Comparison of ENCODE assay signal across 15 cellular contexts in the genomic region with DNA sequence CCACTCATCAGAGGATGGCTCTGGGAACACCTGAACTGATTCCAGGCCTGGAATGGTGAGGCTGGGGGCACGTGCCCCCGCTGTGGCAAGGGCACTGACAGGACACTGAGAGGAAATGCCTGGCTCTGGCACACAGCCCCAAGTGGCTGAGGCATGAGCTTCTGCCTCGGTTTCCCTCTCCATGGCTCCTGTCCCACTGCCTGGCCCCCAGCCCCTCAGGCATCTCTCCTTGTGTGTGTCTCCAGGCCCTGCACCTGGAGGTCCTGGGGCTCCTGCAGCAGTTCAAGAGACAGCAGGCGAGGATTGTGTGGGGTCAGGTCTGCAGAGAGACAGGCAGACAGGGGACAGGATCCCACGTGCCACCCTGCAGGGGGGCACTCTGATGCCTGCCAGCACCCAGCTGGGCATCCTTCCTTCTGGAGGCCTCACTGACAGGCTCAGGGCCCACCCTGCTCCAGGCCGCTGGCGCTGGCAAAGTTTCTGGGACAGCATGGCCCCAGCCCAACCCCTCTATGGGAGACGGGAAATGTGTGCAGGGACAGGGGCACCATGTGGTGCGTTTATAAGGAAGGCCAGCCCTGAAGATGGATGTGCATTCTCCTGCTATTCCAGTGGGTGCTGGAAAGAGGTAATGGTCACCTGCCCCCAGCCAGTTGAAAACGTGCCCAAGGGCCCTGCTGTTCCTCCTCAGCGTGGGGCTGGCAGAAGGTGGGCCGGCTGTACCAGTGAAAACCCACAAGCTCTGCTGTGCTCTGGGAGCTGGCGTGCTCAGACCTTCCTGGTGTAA.
"Had no signal": no experiment of that assay in that cellular context is flagged by ENCODE, and none has a peak within 500 bp of the region (broad histone marks: within the 10 kb centered on the region; RNA-seq: fewer than 3 reads in every experiment).

No MANE protein-coding gene starts in this region.

- H3K27ac ChIP-seq: adrenal gland, body of pancreas, transverse colon, VCaP had no signal

- H3K4me1 Mint-ChIP-seq: activated CD4-positive, alpha-beta T cell treated with anti-CD3 and anti-CD28 coated beads for 36 hours; stimulated activated effector memory CD8-positive, alpha-beta T cell treated with anti-CD3 and anti-CD28 coated beads, Interleukin-12 subunit alpha, Interleukin-12 subunit beta, amount 100 ng/mL, for 72 hours; T-cell had no signal

- H3K27me3 ChIP-seq: body of pancreas, transverse colon had no signal

- H3K4me3 ChIP-seq: adrenal gland, body of pancreas, smooth muscle cell, transverse colon had no signal

- H3K4me3 Mint-ChIP-seq: activated CD4-positive, alpha-beta T cell treated with anti-CD3 and anti-CD28 coated beads for 36 hours; activated CD8-positive, alpha-beta T cell treated with anti-CD3 and anti-CD28 coated beads for 36 hours; activated naive CD4-positive, alpha-beta T cell treated with anti-CD3 and anti-CD28 coated beads for 36 hours; activated T-helper 1 cell treated with anti-CD3 and anti-CD28 coated beads, Interleukin-12 subunit alpha, Interleukin-12 subunit beta, Interleukin-2, Interleukin-4 antibody, amounts not matched to agents 30 ng/mL and 10 ng/mL and 1 ng/mL, durations not matched to agents 14 hours and 24 hours and 36 hours; neural crest cell; stimulated activated effector memory CD8-positive, alpha-beta T cell treated with anti-CD3 and anti-CD28 coated beads, Interleukin-12 subunit alpha, Interleukin-12 subunit beta, amount 100 ng/mL, for 72 hours; T-cell had no signal

- H3K36me3 Mint-ChIP-seq: stimulated activated effector memory CD8-positive, alpha-beta T cell treated with anti-CD3 and anti-CD28 coated beads, Interleukin-12 subunit alpha, Interleukin-12 subunit beta, amount 100 ng/mL, for 72 hours; T-cell had no signal

- H3K4me2 ChIP-seq: smooth muscle cell had no signal

- DNase-seq: activated CD4-positive, alpha-beta T cell treated with anti-CD3 and anti-CD28 coated beads for 36 hours; activated CD8-positive, alpha-beta T cell treated with anti-CD3 and anti-CD28 coated beads for 36 hours; activated naive CD4-positive, alpha-beta T cell treated with anti-CD3 and anti-CD28 coated beads for 36 hours; body of pancreas; dermis blood vessel endothelial cell; T1000; transverse colon had no signal

- H3K27ac Mint-ChIP-seq: activated CD4-positive, alpha-beta T cell treated with anti-CD3 and anti-CD28 coated beads for 36 hours; activated CD8-positive, alpha-beta T cell treated with anti-CD3 and anti-CD28 coated beads for 36 hours; activated naive CD4-positive, alpha-beta T cell treated with anti-CD3 and anti-CD28 coated beads for 36 hours; activated T-helper 1 cell treated with anti-CD3 and anti-CD28 coated beads, Interleukin-12 subunit alpha, Interleukin-12 subunit beta, Interleukin-2, Interleukin-4 antibody, amounts not matched to agents 30 ng/mL and 10 ng/mL and 1 ng/mL, durations not matched to agents 14 hours and 24 hours and 36 hours; stimulated activated effector memory CD8-positive, alpha-beta T cell treated with anti-CD3 and anti-CD28 coated beads, Interleukin-12 subunit alpha, Interleukin-12 subunit beta, amount 100 ng/mL, for 72 hours; T-cell had no signal

- H3K4me1 ChIP-seq: adrenal gland, body of pancreas, transverse colon had no signal

- H3K9me3 ChIP-seq: body of pancreas had no signal

- ATAC-seq: activated CD4-positive, alpha-beta T cell treated with anti-CD3 and anti-CD28 coated beads for 36 hours; activated CD8-positive, alpha-beta T cell treated with anti-CD3 and anti-CD28 coated beads for 36 hours; body of pancreas; esophagus mucosa; T-cell had no signal

- H3K36me3 ChIP-seq: adrenal gland, transverse colon had no signal
